25 cellular contexts compared by ENCODE assay signal in genomic region chr9:98552306-98552705, GRCh38.
DNase-seq lines count a peak whose midpoint lies in the region; ATAC-seq and TF ChIP-seq lines count a peak whose summit lies in the region.
"Had no signal": no experiment of that assay in that cellular context is flagged by ENCODE, and none has a peak within 500 bp of the region (broad histone marks: within the 10 kb centered on the region; RNA-seq: fewer than 3 reads in every experiment).

No MANE protein-coding gene starts in this region.

- no peak overlapping the region for H3K4me3 ChIP-seq in right atrium auricular region
- no peak overlapping the region for H3K4me3 ChIP-seq in vagina
- H3K4me3 ChIP-seq in uterus = no peak overlapping the region
- H3K4me3 ChIP-seq: thoracic aorta had no signal

- intact Hi-C loops in cardiac septum (cut with DNase I) (no loop called here), vagina (cut with DNase I) (no loop called here), uterus (cut with DNase I; ENCODE audit: low total_unique reads) (no loop called here)

- no peak for ATAC-seq in GM19324 (IDR thresholded peaks at IDR 0.05; ENCODE audit: low FRiP score, unreplicated experiment)
- ATAC-seq: CD8-positive, alpha-beta T cell; HCT116 had no signal

- H3K4me1 ChIP-seq in right atrium auricular region = no peaks in the 10 kb centered on the region
- H3K4me1 ChIP-seq in vagina = no peaks in the 10 kb centered on the region
- H3K4me1 ChIP-seq in uterus = no peaks in the 10 kb centered on the region

- H3K27ac ChIP-seq in right atrium auricular region = no peak overlapping the region
- H3K27ac ChIP-seq in vagina = no peak overlapping the region
- no peak overlapping the region for H3K27ac ChIP-seq in uterus
- H3K27ac ChIP-seq: KMS-11, thoracic aorta had no signal

- TF ChIP-seq POLR2A in vagina (IDR thresholded peaks at IDR 0.05) = no peak
- no peak for TF ChIP-seq POLR2A in uterus (IDR thresholded peaks at IDR 0.05)

- DNase-seq in right atrium auricular region (ENCODE audit: low spot score) = peak; percentile 48
- no peak for DNase-seq in cardiac septum (ENCODE audit: low spot score)
- DNase-seq in SK-MEL-5 (ENCODE audit: low read depth, low spot score) = peak; percentile 59
- peak; percentile 10 for DNase-seq in foreskin melanocyte
- peak; percentile 62 to 64 for DNase-seq in vagina (ENCODE audit: extremely low spot score in 2 of 2)
- no peak for DNase-seq in uterus
- no peak for DNase-seq in NCI-H1092 treated with DMSO at 0.1 percent for 48 hours (lab: John Stamatoyannopoulos, UW)
- DNase-seq: 8988T; activated CD4-positive, alpha-beta memory T cell treated with anti-CD3 and anti-CD28 coated beads for 36 hours; activated CD4-positive, CD25-positive, alpha-beta regulatory T cell; activated CD8-positive, alpha-beta memory T cell treated with anti-CD3 and anti-CD28 coated beads, Interleukin-2, amount 50 U/mL, for 48 hours; activated naive CD4-positive, alpha-beta T cell treated with anti-CD3 and anti-CD28 coated beads, Interleukin-2, amount 10 ng/mL, durations not matched to agents 7 days and 5 days; AML-193; DMS 273 treated with DMSO at 0.1 percent for 48 hours; GDM1; hippocampal formation; NCI-H146; NCI-H446 treated with DMSO at 0.1 percent for 48 hours; SIG-M5; stimulated activated CD4-positive, alpha-beta T cell treated with anti-CD3 and anti-CD28 coated beads, Interleukin-15, amount 100 ng/mL, for 24 hours had no signal

- H3K36me3 ChIP-seq in right atrium auricular region (no peaks in the 10 kb centered on the region), vagina (no peaks in the 10 kb centered on the region), uterus (no peaks in the 10 kb centered on the region)
- H3K36me3 ChIP-seq: thoracic aorta had no signal

- no peaks in the 10 kb centered on the region for H3K27me3 ChIP-seq in right atrium auricular region
- H3K27me3 ChIP-seq in vagina = no peaks in the 10 kb centered on the region
- no peaks in the 10 kb centered on the region for H3K27me3 ChIP-seq in uterus

- H3K9me3 ChIP-seq in right atrium auricular region (no peaks in the 10 kb centered on the region), vagina (no peaks in the 10 kb centered on the region), uterus (no peaks in the 10 kb centered on the region)
- H3K9me3 ChIP-seq: thoracic aorta had no signal

- TF ChIP-seq CTCF in right atrium auricular region (IDR thresholded peaks at IDR 0.05) (no peak), vagina (IDR thresholded peaks at IDR 0.05) (no peak), uterus (IDR thresholded peaks at IDR 0.05) (no peak)

- in situ Hi-C loops in SK-MEL-5 (cut with HindIII; ENCODE audit: low pct_unique_long_range_greater_than_20kb, low sequenced_read_pairs) = no loop called here

Comparison
In these comparisons a context has a peak if more than half of its experiments do, and no peak if none do; other contexts are left out.
1. DNase-seq: peak in right atrium auricular region (single experiment), SK-MEL-5 (single experiment), foreskin melanocyte (single experiment) and vagina (2 of 2); none in cardiac septum (single experiment), uterus (0 of 2) and NCI-H1092 treated with DMSO at 0.1 percent for 48 hours (single experiment).